18 cellular contexts compared by ENCODE assay signal in genomic region chr2:19580830-19581229, GRCh38.
DNase-seq lines count a peak whose midpoint lies in the region; ATAC-seq and TF ChIP-seq lines count a peak whose summit lies in the region.
"Had no signal": no experiment of that assay in that cellular context is flagged by ENCODE, and none has a peak within 500 bp of the region (broad histone marks: within the 10 kb centered on the region; RNA-seq: fewer than 3 reads in every experiment).

No MANE protein-coding gene starts in this region.

- peaks cover 4% of the 10 kb centered on the region; the same call in 1 of the 2 replicates for H3K9me3 Mint-ChIP-seq in WTC11
- H3K9me3 Mint-ChIP-seq in activated naive CD8-positive, alpha-beta T cell treated with anti-CD3 and anti-CD28 coated beads, Interleukin-2, amount 50 U/mL, for 24 hours: no peaks in the 10 kb centered on the region

- H3K9me3 ChIP-seq in heart left ventricle: peaks cover 0 to 8% (median 0%) of the 10 kb centered on the region in 12 donors
- H3K9me3 ChIP-seq: Caco-2, stomach had no signal

- intact Hi-C loops in heart left ventricle (cut with DNase I): no loop called here

- TF ChIP-seq POLR2A in heart left ventricle (IDR thresholded peaks at IDR 0.05): no peak

- H3K4me1 Mint-ChIP-seq in WTC11: no peaks in the 10 kb centered on the region
- H3K4me1 Mint-ChIP-seq in activated naive CD8-positive, alpha-beta T cell treated with anti-CD3 and anti-CD28 coated beads, Interleukin-2, amount 50 U/mL, for 24 hours: no peaks in the 10 kb centered on the region
- H3K4me1 Mint-ChIP-seq: activated CD8-positive, alpha-beta memory T cell treated with anti-CD3 and anti-CD28 coated beads, Interleukin-2, amount 10 ng/mL, durations not matched to agents 7 days and 5 days; naive thymus-derived CD4-positive, alpha-beta T cell had no signal

- no peak for ATAC-seq in WTC11
- ATAC-seq in heart left ventricle: peak; percentile 80 to 90 (median 84)
- ATAC-seq in activated naive CD8-positive, alpha-beta T cell treated with anti-CD3 and anti-CD28 coated beads, Interleukin-2, amount 50 U/mL, for 24 hours: no peak
- ATAC-seq: activated CD4-positive, CD25-positive, alpha-beta regulatory T cell treated with anti-CD3 and anti-CD28 coated beads, Interleukin-2, amount 50 U/mL, for 24 hours; activated CD8-positive, alpha-beta memory T cell treated with anti-CD3 and anti-CD28 coated beads, Interleukin-2, amount 10 ng/mL, durations not matched to agents 7 days and 5 days; naive thymus-derived CD4-positive, alpha-beta T cell had no signal

- H3K27me3 ChIP-seq in heart left ventricle: no peaks in the 10 kb centered on the region
- H3K27me3 ChIP-seq: stomach had no signal

- H3K4me3 ChIP-seq in heart left ventricle: no peak overlapping the region
- H3K4me3 ChIP-seq: dorsolateral prefrontal cortex, GM23248, stomach had no signal

- POLR2A ChIA-PET in WTC11 (lab: Charles Lee): no interaction called here

- H3K27ac ChIP-seq in heart left ventricle: no peak overlapping the region
- H3K27ac ChIP-seq: dorsolateral prefrontal cortex, GM23248, stomach had no signal

- TF ChIP-seq CTCF in WTC11 (IDR thresholded peaks at IDR 0.05) (no peak), heart left ventricle (IDR thresholded peaks at IDR 0.05) (no peak)

- H3K36me3 ChIP-seq in heart left ventricle: no peaks in the 10 kb centered on the region
- H3K36me3 ChIP-seq: stomach had no signal

- H3K4me1 ChIP-seq in heart left ventricle: peaks cover 0 to 31% (median 8%) of the 10 kb centered on the region in 12 donors
- H3K4me1 ChIP-seq: Caco-2, stomach had no signal

- H3K4me3 Mint-ChIP-seq in WTC11: no peak overlapping the region
- no peak overlapping the region for H3K4me3 Mint-ChIP-seq in activated naive CD8-positive, alpha-beta T cell treated with anti-CD3 and anti-CD28 coated beads, Interleukin-2, amount 50 U/mL, for 24 hours
- H3K4me3 Mint-ChIP-seq: activated CD8-positive, alpha-beta memory T cell treated with anti-CD3 and anti-CD28 coated beads, Interleukin-2, amount 10 ng/mL, durations not matched to agents 7 days and 5 days; naive thymus-derived CD4-positive, alpha-beta T cell had no signal

- DNase-seq in HK-2 (ENCODE audit: unreplicated experiment) (peak; percentile 4), WTC11 (ENCODE audit: low spot score) (no peak), heart left ventricle (peak in 3 of 5 donors; percentile 5 to 43 (median 34)), non-pigmented ciliary epithelial cell (ENCODE audit: low read depth) (peak; percentile 14), NCI-H146 treated with DMSO at 0.1 percent for 48 hours (lab: John Stamatoyannopoulos, UW; ENCODE audit: unreplicated experiment) (no peak), DMS79 treated with DMSO at 0.1 percent for 48 hours (lab: John Stamatoyannopoulos, UW) (no peak)
- no peak for DNase-seq in activated naive CD8-positive, alpha-beta T cell treated with anti-CD3 and anti-CD28 coated beads, Interleukin-2, amount 50 U/mL, for 24 hours
- no peak for DNase-seq in activated T-cell treated with anti-CD3 and anti-CD28 coated beads, Interleukin-2, amount 50 U/mL, for 1 hour
- DNase-seq: activated CD8-positive, alpha-beta memory T cell treated with anti-CD3 and anti-CD28 coated beads, Interleukin-2, amount 10 ng/mL, durations not matched to agents 7 days and 5 days; activated gamma-delta T cell treated with Interleukin-2 at 50 U/mL for 16 hours; dorsolateral prefrontal cortex; GF-D8; GM23248; naive thymus-derived CD4-positive, alpha-beta T cell; NCI-H1417 treated with DMSO at 0.1 percent for 48 hours; stomach had no signal

- H3K27me3 Mint-ChIP-seq in WTC11 (ENCODE audit: low read depth): no peaks in the 10 kb centered on the region
- H3K27me3 Mint-ChIP-seq in activated naive CD8-positive, alpha-beta T cell treated with anti-CD3 and anti-CD28 coated beads, Interleukin-2, amount 50 U/mL, for 24 hours: peaks cover 10% of the 10 kb centered on the region

- no peaks in the 10 kb centered on the region for H3K36me3 Mint-ChIP-seq in WTC11
- no peaks in the 10 kb centered on the region for H3K36me3 Mint-ChIP-seq in activated naive CD8-positive, alpha-beta T cell treated with anti-CD3 and anti-CD28 coated beads, Interleukin-2, amount 50 U/mL, for 24 hours (ENCODE audit: low read depth)
- H3K36me3 Mint-ChIP-seq: activated CD8-positive, alpha-beta memory T cell treated with anti-CD3 and anti-CD28 coated beads, Interleukin-2, amount 10 ng/mL, durations not matched to agents 7 days and 5 days; naive thymus-derived CD4-positive, alpha-beta T cell had no signal

- no peak overlapping the region for H3K27ac Mint-ChIP-seq in WTC11
- no peak overlapping the region for H3K27ac Mint-ChIP-seq in activated naive CD8-positive, alpha-beta T cell treated with anti-CD3 and anti-CD28 coated beads, Interleukin-2, amount 50 U/mL, for 24 hours
- H3K27ac Mint-ChIP-seq: activated CD8-positive, alpha-beta memory T cell treated with anti-CD3 and anti-CD28 coated beads, Interleukin-2, amount 10 ng/mL, durations not matched to agents 7 days and 5 days; naive thymus-derived CD4-positive, alpha-beta T cell had no signal

- CTCF ChIA-PET in WTC11 (lab: Charles Lee): no interaction called here

- WGBS in heart left ventricle, 4 donors: 44 to 57% (median 51%) methylated on average over 4 of the region's 4 CpGs

TF ChIP-seq in WTC11, 78 proteins besides CTCF, POLR2A, EP300 and RAD21:
- TF ChIP-seq CREB1 (CRISPR knock-in tag; IDR thresholded peaks at IDR 0.05): no peak
- TF ChIP-seq GRHL2 (CRISPR knock-in tag; IDR thresholded peaks at IDR 0.05; ENCODE audit: insufficient replicate concordance, severe bottlenecking): no peak
- peak; percentile 29; the same call in 1 of the 2 replicates for TF ChIP-seq GABPB1 (CRISPR knock-in tag; IDR thresholded peaks at IDR 0.05)
TF ChIP-seq in WTC11: peak in this region for 1.

Comparison
In these comparisons a context has a peak if more than half of its experiments do, and no peak if none do; other contexts are left out.
1. DNase-seq: peak in HK-2 (single experiment), heart left ventricle (3 of 5) and non-pigmented ciliary epithelial cell (single experiment); none in WTC11 (single experiment), activated naive CD8-positive, alpha-beta T cell treated with anti-CD3 and anti-CD28 coated beads, Interleukin-2, amount 50 U/mL, for 24 hours (single experiment), NCI-H146 treated with DMSO at 0.1 percent for 48 hours (single experiment), activated T-cell treated with anti-CD3 and anti-CD28 coated beads, Interleukin-2, amount 50 U/mL, for 1 hour (single experiment) and DMS79 treated with DMSO at 0.1 percent for 48 hours (single experiment).
2. ATAC-seq: peak in heart left ventricle (4 of 4); none in WTC11 (single experiment) and activated naive CD8-positive, alpha-beta T cell treated with anti-CD3 and anti-CD28 coated beads, Interleukin-2, amount 50 U/mL, for 24 hours (single experiment).